In the genomic region with DNA sequence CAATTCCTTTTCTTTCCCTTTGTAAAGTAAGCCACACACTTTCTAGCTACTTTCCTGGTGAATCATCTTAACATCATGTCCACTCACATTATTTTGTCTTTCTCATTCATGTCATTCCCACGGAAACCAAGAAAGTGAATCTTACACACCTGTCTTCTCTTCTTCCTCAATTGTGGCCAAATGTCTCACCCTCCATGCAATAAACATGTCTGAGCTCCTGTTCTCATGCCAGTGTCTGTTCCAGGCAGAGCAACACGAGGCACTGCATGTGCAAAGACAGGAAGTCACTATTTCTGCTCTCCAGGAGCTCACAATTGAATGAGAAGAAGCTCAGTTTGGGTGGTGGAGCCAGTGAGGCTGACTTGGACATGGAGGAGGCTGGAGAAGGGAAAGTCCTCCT, we compare ENCODE assay signal across 12 cellular contexts. TPM values are rescaled to one million over a fixed set of nuclear protein-coding genes. Genes with fewer than 3 reads are reported as not detected.
DNase-seq lines count a peak whose midpoint lies in the region; ATAC-seq, FAIRE-seq and TF ChIP-seq lines count a peak whose summit lies in the region.
"Had no signal": no experiment of that assay in that cellular context is flagged by ENCODE, and none has a peak within 500 bp of the region (broad histone marks: within the 10 kb centered on the region; RNA-seq: fewer than 3 reads in every experiment).

No MANE protein-coding gene starts in this region.

- no peak for TF ChIP-seq CTCF in brain microvascular endothelial cell (IDR thresholded peaks at IDR 0.05; ENCODE audit: low read depth, low read length, missing control alignments)
- no peak for TF ChIP-seq CTCF in osteocyte (IDR thresholded peaks at IDR 0.05)
- no peak for TF ChIP-seq CTCF in D721Med (IDR thresholded peaks at IDR 0.05; ENCODE audit: insufficient read depth, missing control alignments)

- peak; percentile 12 for DNase-seq in activated CD4-positive, alpha-beta memory T cell treated with anti-CD3 and anti-CD28 coated beads for 36 hours
- no peak for DNase-seq in activated CD4-positive, alpha-beta memory T cell treated with anti-CD3 and anti-CD28 coated beads, Interleukin-2, amount 10 ng/mL, durations not matched to agents 7 days and 5 days
- DNase-seq in M059J (ENCODE audit: low read depth) (peak; percentile 83), brain microvascular endothelial cell (peak; percentile 45), osteocyte (ENCODE audit: extremely low spot score, unreplicated experiment) (no peak), D721Med (ENCODE audit: insufficient read length, low spot score) (no peak)
- DNase-seq: NCI-H69 had no signal

- CTCF ChIA-PET in activated CD4-positive, alpha-beta memory T cell treated with anti-CD3 and anti-CD28 coated beads for 36 hours (lab: Charles Lee): interaction anchor here (1.0 to 2.0 kb wide), 5 partner anchors 11 to 391 kb away, joined by 3 to 5 read pairs (median 3); no protein-coding TSS in a partner anchor
- CTCF ChIA-PET in activated CD4-positive, alpha-beta memory T cell treated with anti-CD3 and anti-CD28 coated beads, Interleukin-2, amount 10 ng/mL, durations not matched to agents 7 days and 5 days (lab: Charles Lee): interaction anchor here (0.5 to 1.6 kb wide), 2 partner anchors 128 to 131 kb away, joined by 3 to 5 read pairs; no protein-coding TSS in a partner anchor

- no peaks in the 10 kb centered on the region for H3K27me3 ChIP-seq in brain microvascular endothelial cell (replicated peaks)

- no peak overlapping the region for H3K27ac Mint-ChIP-seq in activated CD4-positive, alpha-beta memory T cell treated with anti-CD3 and anti-CD28 coated beads for 36 hours
- H3K27ac Mint-ChIP-seq in activated CD4-positive, alpha-beta memory T cell treated with anti-CD3 and anti-CD28 coated beads, Interleukin-2, amount 10 ng/mL, durations not matched to agents 7 days and 5 days: no peak overlapping the region
- H3K27ac Mint-ChIP-seq in osteocyte (ENCODE audit: unreplicated experiment): peak overlapping the region; percentile 1

- no peak for FAIRE-seq in D721Med (lab: Jason Lieb, UNC)
- FAIRE-seq: A204.1, TTC549 had no signal

- H3K4me1 Mint-ChIP-seq in activated CD4-positive, alpha-beta memory T cell treated with anti-CD3 and anti-CD28 coated beads for 36 hours (ENCODE audit: low read depth): peaks cover 5% of the 10 kb centered on the region
- peaks cover 7% of the 10 kb centered on the region for H3K4me1 Mint-ChIP-seq in activated CD4-positive, alpha-beta memory T cell treated with anti-CD3 and anti-CD28 coated beads, Interleukin-2, amount 10 ng/mL, durations not matched to agents 7 days and 5 days
- H3K4me1 Mint-ChIP-seq in osteocyte (ENCODE audit: unreplicated experiment): peaks cover 16% of the 10 kb centered on the region

- no peaks in the 10 kb centered on the region for H3K36me3 ChIP-seq in brain microvascular endothelial cell (replicated peaks)

- in situ Hi-C loops in brain microvascular endothelial cell (cut with HindIII; ENCODE audit: low pct_ligation_motif_present, low sequenced_read_pairs): no loop called here

- ATAC-seq in GM19467 (IDR thresholded peaks at IDR 0.05; ENCODE audit: unreplicated experiment): no peak
- no peak for ATAC-seq in HG03520 (IDR thresholded peaks at IDR 0.05; ENCODE audit: unreplicated experiment)

- no peak overlapping the region for H3K4me3 Mint-ChIP-seq in activated CD4-positive, alpha-beta memory T cell treated with anti-CD3 and anti-CD28 coated beads for 36 hours
- H3K4me3 Mint-ChIP-seq in activated CD4-positive, alpha-beta memory T cell treated with anti-CD3 and anti-CD28 coated beads, Interleukin-2, amount 10 ng/mL, durations not matched to agents 7 days and 5 days: no peak overlapping the region
- H3K4me3 Mint-ChIP-seq in osteocyte (ENCODE audit: unreplicated experiment): no peak overlapping the region

- intact Hi-C loops in activated CD4-positive, alpha-beta memory T cell treated with anti-CD3 and anti-CD28 coated beads for 36 hours (cut with micrococcal nuclease): no loop called here

- H3K9me3 Mint-ChIP-seq in activated CD4-positive, alpha-beta memory T cell treated with anti-CD3 and anti-CD28 coated beads for 36 hours: no peaks in the 10 kb centered on the region
- no peaks in the 10 kb centered on the region for H3K9me3 Mint-ChIP-seq in activated CD4-positive, alpha-beta memory T cell treated with anti-CD3 and anti-CD28 coated beads, Interleukin-2, amount 10 ng/mL, durations not matched to agents 7 days and 5 days
- no peaks in the 10 kb centered on the region for H3K9me3 Mint-ChIP-seq in osteocyte (ENCODE audit: unreplicated experiment)

- POLR2A ChIA-PET in activated CD4-positive, alpha-beta memory T cell treated with anti-CD3 and anti-CD28 coated beads for 36 hours (lab: Charles Lee): no interaction called here
- POLR2A ChIA-PET in activated CD4-positive, alpha-beta memory T cell treated with anti-CD3 and anti-CD28 coated beads, Interleukin-2, amount 10 ng/mL, durations not matched to agents 7 days and 5 days (lab: Charles Lee): interaction anchor here (0.9 kb wide), 1 partner anchor 292 kb away, joined by 3 read pairs; no protein-coding TSS in a partner anchor

- H3K4me3 ChIP-seq in brain microvascular endothelial cell (ENCODE audit: low read depth, low read length): no peak overlapping the region

- H3K36me3 Mint-ChIP-seq in activated CD4-positive, alpha-beta memory T cell treated with anti-CD3 and anti-CD28 coated beads for 36 hours: no peaks in the 10 kb centered on the region
- H3K36me3 Mint-ChIP-seq in activated CD4-positive, alpha-beta memory T cell treated with anti-CD3 and anti-CD28 coated beads, Interleukin-2, amount 10 ng/mL, durations not matched to agents 7 days and 5 days (ENCODE audit: low read depth): no peaks in the 10 kb centered on the region
- no peaks in the 10 kb centered on the region for H3K36me3 Mint-ChIP-seq in osteocyte (ENCODE audit: unreplicated experiment)

- no peaks in the 10 kb centered on the region for H3K27me3 Mint-ChIP-seq in activated CD4-positive, alpha-beta memory T cell treated with anti-CD3 and anti-CD28 coated beads for 36 hours
- H3K27me3 Mint-ChIP-seq in activated CD4-positive, alpha-beta memory T cell treated with anti-CD3 and anti-CD28 coated beads, Interleukin-2, amount 10 ng/mL, durations not matched to agents 7 days and 5 days: no peaks in the 10 kb centered on the region
- no peaks in the 10 kb centered on the region for H3K27me3 Mint-ChIP-seq in osteocyte (ENCODE audit: unreplicated experiment)

- H3K27ac ChIP-seq in brain microvascular endothelial cell: peak overlapping the region; percentile 53

RNA-seq across cellular contexts. Expression of gene TMEM244, which starts 29.0 kb away (rescaled TPM):
- not detected for total RNA-seq in activated CD4-positive, alpha-beta memory T cell treated with anti-CD3 and anti-CD28 coated beads for 36 hours
- total RNA-seq in activated CD4-positive, alpha-beta memory T cell treated with anti-CD3 and anti-CD28 coated beads, Interleukin-2, amount 10 ng/mL, durations not matched to agents 7 days and 5 days: under 1 TPM in 1 of 2 experiments, not detected in 1; 0.43 TPM
- not detected in 2 replicates for total RNA-seq in M059J (2014; rRNA removed; shearing (Covaris generic))
- not detected in 2 replicates for total RNA-seq in osteocyte
- total RNA-seq: lower leg skin had no signal

Comparison
In these comparisons a context has a peak if more than half of its experiments do, and no peak if none do; other contexts are left out.
1. DNase-seq: peak in activated CD4-positive, alpha-beta memory T cell treated with anti-CD3 and anti-CD28 coated beads for 36 hours (single experiment), M059J (single experiment) and brain microvascular endothelial cell (single experiment); none in activated CD4-positive, alpha-beta memory T cell treated with anti-CD3 and anti-CD28 coated beads, Interleukin-2, amount 10 ng/mL, durations not matched to agents 7 days and 5 days (single experiment), osteocyte (single experiment) and D721Med (single experiment).